Comparison of ENCODE assay signal across 21 cellular contexts in the genomic region with DNA sequence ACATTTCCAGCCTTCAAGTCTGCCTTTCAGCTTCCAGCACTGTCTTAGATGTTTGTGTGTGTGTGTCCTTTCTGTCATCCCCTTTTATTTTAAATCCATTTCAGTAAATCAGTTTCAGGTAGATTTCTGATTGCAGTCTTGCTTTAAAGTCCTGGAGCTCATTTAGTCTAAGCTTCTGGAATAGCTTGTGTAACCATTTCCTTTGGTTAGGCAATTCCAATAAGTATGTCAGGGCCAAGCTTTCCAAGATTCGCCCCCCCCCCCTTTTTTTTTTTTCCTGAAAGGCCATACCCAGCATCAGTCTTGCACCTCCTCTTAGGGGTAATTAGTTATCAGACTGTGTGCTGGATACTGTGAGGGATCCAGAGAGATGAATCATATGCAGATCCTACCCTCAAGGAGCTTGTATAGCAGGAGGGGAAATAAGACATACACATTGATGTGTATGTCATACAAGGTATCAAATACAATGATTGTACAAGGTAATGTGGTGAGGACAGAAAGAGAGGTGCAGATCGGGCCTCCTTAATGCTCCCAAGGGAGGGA. TPM values are rescaled to one million over a fixed set of nuclear protein-coding genes. Genes with fewer than 3 reads are reported as not detected.
DNase-seq lines count a peak whose midpoint lies in the region; ATAC-seq and TF ChIP-seq lines count a peak whose summit lies in the region.
"Had no signal": no experiment of that assay in that cellular context is flagged by ENCODE, and none has a peak within 500 bp of the region (broad histone marks: within the 10 kb centered on the region; RNA-seq: fewer than 3 reads in every experiment).

No MANE protein-coding gene starts in this region.

- H3K36me3 Mint-ChIP-seq in activated naive CD8-positive, alpha-beta T cell treated with anti-CD3 and anti-CD28 coated beads, Interleukin-2, amount 50 U/mL, for 24 hours (ENCODE audit: low read depth) = peaks cover 3% of the 10 kb centered on the region
- H3K36me3 Mint-ChIP-seq in immature natural killer cell (no peaks in the 10 kb centered on the region), type B pancreatic cell (peaks cover 21% of the 10 kb centered on the region)

- no peak for ATAC-seq in stimulated activated naive CD8-positive, alpha-beta T cell treated with anti-CD3 and anti-CD28 coated beads, Interleukin-15, amount 100 ng/mL, for 72 hours
- no peak for ATAC-seq in stimulated activated naive CD8-positive, alpha-beta T cell treated with anti-CD3 and anti-CD28 coated beads, Interleukin-15, Interleukin-2, amounts not matched to agents 100 U/mL and 50 U/mL, for 24 hours
- peak; percentile 49 for ATAC-seq in activated naive CD8-positive, alpha-beta T cell treated with anti-CD3 and anti-CD28 coated beads, Interleukin-2, amount 50 U/mL, for 24 hours
- no peak for ATAC-seq in HG03108 (IDR thresholded peaks at IDR 0.05; ENCODE audit: unreplicated experiment)
- ATAC-seq: left lobe of liver; naive thymus-derived CD8-positive, alpha-beta T cell; SK-N-SH treated with all-trans-retinoic acid at 6 μM for 48 hours had no signal

- no peak overlapping the region for H3K4me3 Mint-ChIP-seq in stimulated activated naive CD8-positive, alpha-beta T cell treated with anti-CD3 and anti-CD28 coated beads, Interleukin-15, amount 100 ng/mL, for 72 hours
- H3K4me3 Mint-ChIP-seq in activated naive CD8-positive, alpha-beta T cell treated with anti-CD3 and anti-CD28 coated beads, Interleukin-2, amount 50 U/mL, for 24 hours = no peak overlapping the region
- H3K4me3 Mint-ChIP-seq in immature natural killer cell (peak overlapping the region in 1 of 5 donors; percentile 7), type B pancreatic cell (no peak overlapping the region)
- H3K4me3 Mint-ChIP-seq: naive thymus-derived CD8-positive, alpha-beta T cell had no signal

- no peak for TF ChIP-seq CTCF in type B pancreatic cell (conservative IDR thresholded peaks at IDR 0.05)
- TF ChIP-seq CTCF in GM13976 (IDR thresholded peaks at IDR 0.05; ENCODE audit: borderline replicate concordance, control extremely low read depth, extremely low read depth, insufficient read depth, missing control alignments) = no peak

- peaks cover 53% of the 10 kb centered on the region for H3K4me1 Mint-ChIP-seq in stimulated activated naive CD8-positive, alpha-beta T cell treated with anti-CD3 and anti-CD28 coated beads, Interleukin-15, amount 100 ng/mL, for 72 hours
- peaks cover 44% of the 10 kb centered on the region for H3K4me1 Mint-ChIP-seq in activated naive CD8-positive, alpha-beta T cell treated with anti-CD3 and anti-CD28 coated beads, Interleukin-2, amount 50 U/mL, for 24 hours
- H3K4me1 Mint-ChIP-seq in immature natural killer cell (peaks cover 48 to 60% of the 10 kb centered on the region in 2 donors), type B pancreatic cell (ENCODE audit: unreplicated experiment) (peaks cover 41% of the 10 kb centered on the region)

- H3K27ac Mint-ChIP-seq in stimulated activated naive CD8-positive, alpha-beta T cell treated with anti-CD3 and anti-CD28 coated beads, Interleukin-15, amount 100 ng/mL, for 72 hours = peak overlapping the region; percentile 2 to 69
- no peak overlapping the region for H3K27ac Mint-ChIP-seq in activated naive CD8-positive, alpha-beta T cell treated with anti-CD3 and anti-CD28 coated beads, Interleukin-2, amount 50 U/mL, for 24 hours
- H3K27ac Mint-ChIP-seq in immature natural killer cell = peak overlapping the region in 4 of 6 donors; percentile 3 to 81 (median 42)
- peak overlapping the region; percentile 25 for H3K27ac Mint-ChIP-seq in type B pancreatic cell

- no peaks in the 10 kb centered on the region for H3K27me3 Mint-ChIP-seq in stimulated activated naive CD8-positive, alpha-beta T cell treated with anti-CD3 and anti-CD28 coated beads, Interleukin-15, amount 100 ng/mL, for 72 hours
- no peaks in the 10 kb centered on the region for H3K27me3 Mint-ChIP-seq in activated naive CD8-positive, alpha-beta T cell treated with anti-CD3 and anti-CD28 coated beads, Interleukin-2, amount 50 U/mL, for 24 hours
- H3K27me3 Mint-ChIP-seq in immature natural killer cell (ENCODE audit: low read depth in 3 of 3) = peaks cover 0 to 2% (median 0%) of the 10 kb centered on the region in 3 donors
- H3K27me3 Mint-ChIP-seq in type B pancreatic cell = no peaks in the 10 kb centered on the region
- H3K27me3 Mint-ChIP-seq: naive thymus-derived CD8-positive, alpha-beta T cell had no signal

- DNase-seq in stimulated activated naive CD8-positive, alpha-beta T cell treated with anti-CD3 and anti-CD28 coated beads, Interleukin-15, amount 100 ng/mL, for 72 hours = no peak
- DNase-seq in stimulated activated naive CD8-positive, alpha-beta T cell treated with anti-CD3 and anti-CD28 coated beads, Interleukin-15, Interleukin-2, amounts not matched to agents 100 U/mL and 50 U/mL, for 24 hours = no peak
- DNase-seq in activated naive CD8-positive, alpha-beta T cell treated with anti-CD3 and anti-CD28 coated beads, Interleukin-2, amount 50 U/mL, for 24 hours = no peak
- DNase-seq in immature natural killer cell (no peak), type B pancreatic cell (ENCODE audit: extremely low spot score, unreplicated experiment) (no peak), GM13976 (ENCODE audit: low spot score) (no peak)
- no peak for DNase-seq in effector CD4-positive, alpha-beta T cell
- DNase-seq: ACHN; activated CD4-positive, alpha-beta T cell treated with anti-CD3 and anti-CD28 coated beads, Interleukin-2, amount 50 U/mL, for 48 hours; activated effector memory CD4-positive, alpha-beta T cell treated with Interleukin-2 at 50 U/mL for 16 hours; Caco-2; HCEC 1CT; naive thymus-derived CD8-positive, alpha-beta T cell; NCI-H1105; NCI-H2029; NCI-H226; NCI-H748 treated with DMSO at 0.1 percent for 48 hours; T-helper 2 cell had no signal

- H3K9me3 Mint-ChIP-seq in stimulated activated naive CD8-positive, alpha-beta T cell treated with anti-CD3 and anti-CD28 coated beads, Interleukin-15, amount 100 ng/mL, for 72 hours = no peaks in the 10 kb centered on the region
- no peaks in the 10 kb centered on the region for H3K9me3 Mint-ChIP-seq in activated naive CD8-positive, alpha-beta T cell treated with anti-CD3 and anti-CD28 coated beads, Interleukin-2, amount 50 U/mL, for 24 hours
- H3K9me3 Mint-ChIP-seq in immature natural killer cell (no peaks in the 10 kb centered on the region), type B pancreatic cell (no peaks in the 10 kb centered on the region)
- H3K9me3 Mint-ChIP-seq: naive thymus-derived CD8-positive, alpha-beta T cell had no signal

- in situ Hi-C loops in GM13976 (cut with MboI; ENCODE audit: low sequenced_read_pairs, unreplicated experiment) = no loop called here

RNA-seq across cellular contexts. Expression of gene NFYC, which starts 41.3 kb away (rescaled TPM):
- 10 to 100 TPM; 33.8 to 66.0 (median 53.4) TPM for polyA plus RNA-seq in immature natural killer cell
- 70.0 and 71.3 TPM in 2 replicates for total RNA-seq in type B pancreatic cell (ENCODE audit: low replicate concordance)

RNA-seq across cellular contexts. Expression of gene KCNQ4, which starts 50.8 kb away (rescaled TPM):
- not detected for polyA plus RNA-seq in immature natural killer cell
- total RNA-seq in type B pancreatic cell (ENCODE audit: low replicate concordance) = 0.85 and 1.1 TPM in 2 replicates
